In the genomic region with DNA sequence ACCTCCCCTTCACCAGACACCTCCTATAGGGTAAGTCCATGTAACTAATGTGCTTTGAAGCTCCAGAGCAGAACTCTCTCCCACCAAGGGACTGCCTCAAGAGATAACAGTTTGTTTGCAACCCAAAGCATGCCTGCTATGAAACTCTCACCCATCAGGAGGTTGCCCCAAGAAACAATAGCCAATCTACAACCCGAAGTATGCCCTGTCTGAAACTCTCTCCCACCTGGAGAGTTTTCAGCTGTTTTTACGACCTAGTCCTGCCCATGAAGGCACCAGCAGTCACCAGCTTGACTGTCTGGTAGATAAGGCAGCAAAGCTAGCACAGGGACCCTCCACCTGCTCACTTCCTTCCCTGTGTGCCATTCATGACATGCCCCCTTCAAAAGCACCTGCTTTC, we compare ENCODE assay signal across 19 cellular contexts.
"Had no signal": no experiment of that assay in that cellular context is flagged by ENCODE, and none has a peak within 500 bp of the region (broad histone marks: within the 10 kb centered on the region; RNA-seq: fewer than 3 reads in every experiment).

No MANE protein-coding gene starts in this region.

- H3K4me3 Mint-ChIP-seq: activated CD4-positive, alpha-beta T cell treated with anti-CD3 and anti-CD28 coated beads, Interleukin-2, amount 10 ng/mL, durations not matched to agents 7 days and 5 days; activated CD8-positive, alpha-beta T cell treated with anti-CD3 and anti-CD28 coated beads, Interleukin-2, amount 10 ng/mL, durations not matched to agents 7 days and 5 days; activated naive CD4-positive, alpha-beta T cell treated with anti-CD3 and anti-CD28 coated beads for 36 hours; activated T-cell treated with anti-CD3 and anti-CD28 coated beads, Interleukin-2, amount 50 U/mL, for 4 hours; naive thymus-derived CD4-positive, alpha-beta T cell; stimulated activated naive CD8-positive, alpha-beta T cell treated with anti-CD3 and anti-CD28 coated beads, Interleukin-15, Interleukin-2, amounts not matched to agents 100 ng/mL and 50 ng/mL, for 24 hours had no signal

- H3K4me1 ChIP-seq: body of pancreas, esophagus squamous epithelium, right lobe of liver, tibial nerve, uterus had no signal

- H3K4me3 ChIP-seq: body of pancreas, esophagus squamous epithelium, ovary, right lobe of liver, tibial nerve, uterus had no signal

- H3K9me3 Mint-ChIP-seq: activated CD4-positive, alpha-beta T cell treated with anti-CD3 and anti-CD28 coated beads, Interleukin-2, amount 10 ng/mL, durations not matched to agents 7 days and 5 days; activated naive CD4-positive, alpha-beta T cell treated with anti-CD3 and anti-CD28 coated beads for 36 hours; activated T-cell treated with anti-CD3 and anti-CD28 coated beads, Interleukin-2, amount 50 U/mL, for 4 hours; naive thymus-derived CD4-positive, alpha-beta T cell; stimulated activated naive CD8-positive, alpha-beta T cell treated with anti-CD3 and anti-CD28 coated beads, Interleukin-15, Interleukin-2, amounts not matched to agents 100 ng/mL and 50 ng/mL, for 24 hours had no signal

- H3K36me3 Mint-ChIP-seq: naive thymus-derived CD4-positive, alpha-beta T cell had no signal

- H3K27ac Mint-ChIP-seq: activated CD4-positive, alpha-beta T cell treated with anti-CD3 and anti-CD28 coated beads, Interleukin-2, amount 10 ng/mL, durations not matched to agents 7 days and 5 days; activated CD8-positive, alpha-beta T cell treated with anti-CD3 and anti-CD28 coated beads, Interleukin-2, amount 10 ng/mL, durations not matched to agents 7 days and 5 days; activated naive CD4-positive, alpha-beta T cell treated with anti-CD3 and anti-CD28 coated beads for 36 hours; naive thymus-derived CD4-positive, alpha-beta T cell; stimulated activated naive CD8-positive, alpha-beta T cell treated with anti-CD3 and anti-CD28 coated beads, Interleukin-15, Interleukin-2, amounts not matched to agents 100 ng/mL and 50 ng/mL, for 24 hours had no signal

- ATAC-seq: activated CD8-positive, alpha-beta T cell treated with anti-CD3 and anti-CD28 coated beads, Interleukin-2, amount 10 ng/mL, durations not matched to agents 7 days and 5 days; activated T-cell treated with anti-CD3 and anti-CD28 coated beads, Interleukin-2, amount 50 U/mL, for 4 hours; body of pancreas; naive thymus-derived CD4-positive, alpha-beta T cell; right lobe of liver had no signal

- H3K27me3 ChIP-seq: body of pancreas, esophagus squamous epithelium, ovary, right lobe of liver, tibial nerve, uterus had no signal

- H3K36me3 ChIP-seq: esophagus squamous epithelium, ovary, right lobe of liver, tibial nerve, uterus had no signal

- DNase-seq: activated CD4-positive, alpha-beta T cell treated with anti-CD3 and anti-CD28 coated beads, Interleukin-2, amount 10 ng/mL, durations not matched to agents 7 days and 5 days; activated CD8-positive, alpha-beta T cell treated with anti-CD3 and anti-CD28 coated beads, Interleukin-2, amount 10 ng/mL, durations not matched to agents 7 days and 5 days; activated naive CD4-positive, alpha-beta T cell treated with anti-CD3 and anti-CD28 coated beads for 36 hours; activated T-cell treated with anti-CD3 and anti-CD28 coated beads, Interleukin-2, amount 50 U/mL, for 4 hours; body of pancreas; dermis blood vessel endothelial cell; effector memory CD4-positive, alpha-beta T cell; esophagus squamous epithelium; mesenchymal stem cell; naive thymus-derived CD4-positive, alpha-beta T cell; ovary; right lobe of liver; small intestine; stimulated activated CD4-positive, alpha-beta T cell treated with anti-CD3 and anti-CD28 coated beads, Interleukin-15, amount 100 ng/mL, for 24 hours; stimulated activated CD4-positive, alpha-beta T cell treated with anti-CD3 and anti-CD28 coated beads, Interleukin-2, amount 100 ng/mL, for 48 hours; T-helper 9 cell; uterus had no signal

- H3K27ac ChIP-seq: body of pancreas, esophagus squamous epithelium, ovary, right lobe of liver, tibial nerve, uterus had no signal

- H3K4me1 Mint-ChIP-seq: activated CD4-positive, alpha-beta T cell treated with anti-CD3 and anti-CD28 coated beads, Interleukin-2, amount 10 ng/mL, durations not matched to agents 7 days and 5 days; naive thymus-derived CD4-positive, alpha-beta T cell had no signal

- H3K9me3 ChIP-seq: body of pancreas, esophagus squamous epithelium, ovary, right lobe of liver, tibial nerve, uterus had no signal
